ENCODE assay signal across 14 cellular contexts in genomic region chr3:194197981-194198695, GRCh38.
DNase-seq lines count a peak whose midpoint lies in the region; TF ChIP-seq lines count a peak whose summit lies in the region.
"Had no signal": no experiment of that assay in that cellular context is flagged by ENCODE, and none has a peak within 500 bp of the region (broad histone marks: within the 10 kb centered on the region; RNA-seq: fewer than 3 reads in every experiment).

No MANE protein-coding gene starts in this region.

- DNase-seq in NCI-H748 (lab: John Stamatoyannopoulos, UW; ENCODE audit: unreplicated experiment) (peak; percentile 13), NCI-H748 treated with DMSO at 0.1 percent for 48 hours (lab: John Stamatoyannopoulos, UW) (no peak), NCI-H69 (lab: John Stamatoyannopoulos, UW) (peak; percentile 18), neural progenitor cell (ENCODE audit: low spot score) (no peak), kidney tubule cell (ENCODE audit: low spot score) (no peak), HuH-7.5 (ENCODE audit: low spot score) (no peak)
- DNase-seq: BE2C; CD4-positive, alpha-beta memory T cell; DMS53; H7 had no signal

- peaks cover 6% of the 10 kb centered on the region for H3K27me3 ChIP-seq in neural progenitor cell
- H3K27me3 ChIP-seq: BE2C had no signal

- H4K20me1 ChIP-seq in neural progenitor cell (ENCODE audit: low read depth): no peaks in the 10 kb centered on the region

- no peaks in the 10 kb centered on the region for H3K9me3 ChIP-seq in neural progenitor cell (ENCODE audit: low read depth)
- H3K9me3 ChIP-seq: A549, BE2C had no signal

- peak overlapping the region; percentile 9 for H3K4me3 Mint-ChIP-seq in neural progenitor cell
- H3K4me3 Mint-ChIP-seq: CD4-positive, alpha-beta memory T cell; GM23338 had no signal

- no peak overlapping the region for H3K27ac ChIP-seq in neural progenitor cell
- H3K27ac ChIP-seq: A549, C4-2B had no signal

- H3K4me2 ChIP-seq in neural progenitor cell: no peak overlapping the region
- H3K4me2 ChIP-seq: A549, GM23338 had no signal

- peaks cover 12% of the 10 kb centered on the region for H3K4me1 Mint-ChIP-seq in neural progenitor cell

- no peak for TF ChIP-seq CTCF in neural progenitor cell (IDR thresholded peaks at IDR 0.05)

- no peaks in the 10 kb centered on the region for H3K79me2 ChIP-seq in neural progenitor cell (ENCODE audit: low read depth)

- no peak overlapping the region for H3K9ac ChIP-seq in neural progenitor cell

- H3K36me3 ChIP-seq in neural progenitor cell: no peaks in the 10 kb centered on the region
- H3K36me3 ChIP-seq: BE2C had no signal

- no peak overlapping the region for H3K4me3 ChIP-seq in neural progenitor cell
- H3K4me3 ChIP-seq: A549, GM23338 had no signal

- peaks cover 13% of the 10 kb centered on the region for H3K4me1 ChIP-seq in neural progenitor cell
- H3K4me1 ChIP-seq: A549 had no signal

- H3K27me3 Mint-ChIP-seq in neural progenitor cell (ENCODE audit: insufficient read depth, low read depth): peaks cover 50% of the 10 kb centered on the region

- no peak overlapping the region for H2AFZ ChIP-seq in neural progenitor cell (replicated peaks)
- H2AFZ ChIP-seq: GM23338 had no signal

- peaks cover 14% of the 10 kb centered on the region for H3F3A ChIP-seq in neural progenitor cell (ENCODE audit: low read depth)

- H3K36me3 Mint-ChIP-seq in neural progenitor cell: no peaks in the 10 kb centered on the region

- H3K27ac Mint-ChIP-seq in neural progenitor cell: no peak overlapping the region
- H3K27ac Mint-ChIP-seq: GM23338, IgD-negative memory B cell had no signal

- H3K9me3 Mint-ChIP-seq in neural progenitor cell: peaks cover 13% of the 10 kb centered on the region
- H3K9me3 Mint-ChIP-seq: CD4-positive, alpha-beta memory T cell; GM23338; IgD-negative memory B cell had no signal

Comparison
In these comparisons a context has a peak if more than half of its experiments do, and no peak if none do; other contexts are left out.
1. DNase-seq: peak in NCI-H748 (single experiment) and NCI-H69 (single experiment); none in NCI-H748 treated with DMSO at 0.1 percent for 48 hours (single experiment), neural progenitor cell (single experiment), kidney tubule cell (single experiment) and HuH-7.5 (single experiment).